In the genomic region with DNA sequence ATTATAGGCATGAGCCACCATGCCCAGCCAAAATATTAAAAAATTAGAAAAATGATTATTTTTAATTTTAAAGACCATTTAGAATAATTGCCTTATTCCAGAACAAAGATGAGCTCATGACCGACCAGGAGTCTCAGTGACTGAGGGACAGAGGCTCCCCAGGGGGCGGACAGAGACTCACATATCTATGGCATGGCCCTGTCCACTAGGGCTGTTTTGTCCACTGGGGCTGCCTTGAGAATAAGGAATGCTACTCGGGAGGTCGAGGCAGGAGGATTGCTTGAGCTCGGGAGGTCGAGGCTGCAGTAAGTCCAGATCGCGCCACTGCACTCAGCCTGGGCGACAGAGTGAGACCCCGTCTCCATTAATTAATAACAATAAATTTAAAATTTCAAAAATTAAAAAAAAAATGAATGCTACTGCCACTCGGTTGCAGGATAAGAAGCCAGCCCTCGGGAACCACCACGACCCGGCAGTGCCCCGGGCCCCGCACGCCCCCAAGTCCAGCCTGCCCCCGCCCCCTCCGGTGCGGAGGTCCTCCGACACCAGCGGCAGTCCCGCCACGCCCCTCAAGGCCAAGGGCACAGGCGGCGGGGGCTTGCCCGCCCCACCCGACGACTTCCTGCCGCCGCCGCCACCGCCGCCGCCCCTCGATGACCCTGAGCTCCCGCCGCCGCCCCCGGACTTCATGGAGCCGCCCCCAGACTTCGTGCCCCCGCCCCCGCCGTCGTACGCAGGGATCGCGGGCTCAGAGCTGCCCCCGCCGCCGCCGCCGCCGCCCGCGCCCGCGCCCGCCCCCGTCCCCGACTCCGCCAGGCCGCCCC, we compare ENCODE assay signal across 13 cellular contexts.
DNase-seq lines count a peak whose midpoint lies in the region; ATAC-seq and TF ChIP-seq lines count a peak whose summit lies in the region.
"Had no signal": no experiment of that assay in that cellular context is flagged by ENCODE, and none has a peak within 500 bp of the region (broad histone marks: within the 10 kb centered on the region; RNA-seq: fewer than 3 reads in every experiment).

No MANE protein-coding gene starts in this region.

- peak overlapping the region; percentile 71 for H3K56ac ChIP-seq in mesendoderm (ENCODE audit: low read length)

- H3K9ac ChIP-seq in endocrine pancreas (ENCODE audit: control insufficient read depth, insufficient read depth, low read length), result no peak overlapping the region
- H3K9ac ChIP-seq in mesendoderm (ENCODE audit: low read length), result peak overlapping the region; percentile 68
- H3K9ac ChIP-seq: BLaER1 had no signal

- H3K4me1 ChIP-seq in endocrine pancreas (ENCODE audit: control insufficient read depth, insufficient read depth, low read length), result no peaks in the 10 kb centered on the region
- H3K4me1 ChIP-seq in mesendoderm (ENCODE audit: control insufficient read depth, low read depth, low read length), result no peaks in the 10 kb centered on the region
- no peaks in the 10 kb centered on the region for H3K4me1 ChIP-seq in upper lobe of right lung
- H3K4me1 ChIP-seq: BLaER1 had no signal

- no peak overlapping the region for H3K23ac ChIP-seq in mesendoderm (ENCODE audit: low read length)

- no peak overlapping the region for H3K4ac ChIP-seq in mesendoderm (ENCODE audit: low read depth, low read length)

- no peak overlapping the region for H3K4me2 ChIP-seq in mesendoderm (ENCODE audit: low read length)
- H3K4me2 ChIP-seq: BLaER1 had no signal

- H4K8ac ChIP-seq in mesendoderm (ENCODE audit: low read depth, low read length), result peak overlapping the region; percentile 42

- no peaks in the 10 kb centered on the region for H3K27me3 ChIP-seq in endocrine pancreas (ENCODE audit: control insufficient read depth, insufficient read depth, low read length)
- H3K27me3 ChIP-seq in mesendoderm (ENCODE audit: insufficient read depth, low read length, poor library complexity), result no peaks in the 10 kb centered on the region
- H3K27me3 ChIP-seq in upper lobe of right lung, result no peaks in the 10 kb centered on the region
- H3K27me3 ChIP-seq: BLaER1, neutrophil had no signal

- H3K36me3 ChIP-seq in endocrine pancreas (ENCODE audit: control insufficient read depth, insufficient read depth, low read length) (no peaks in the 10 kb centered on the region), mesendoderm (ENCODE audit: control insufficient read depth, insufficient read depth, low read length) (no peaks in the 10 kb centered on the region), upper lobe of right lung (peaks cover 31% of the 10 kb centered on the region)

- intact Hi-C loops in upper lobe of right lung (cut with DNase I), result no loop called here

- no peaks in the 10 kb centered on the region for H3K79me1 ChIP-seq in mesendoderm (ENCODE audit: low read length)

- WGBS in mesendoderm (ENCODE audit: extremely low coverage, insufficient coverage, low lambda C conversion rate), result no CpG with 5 or more reads among the region's 64 CpGs

- peak; percentile 30 for ATAC-seq in upper lobe of right lung
- ATAC-seq in HG03354 (IDR thresholded peaks at IDR 0.05; ENCODE audit: poor library complexity, severe bottlenecking, unreplicated experiment), result no peak

- H4K5ac ChIP-seq in mesendoderm (ENCODE audit: low read length), result no peak overlapping the region

- H2BK5ac ChIP-seq in mesendoderm (ENCODE audit: low read length), result no peak overlapping the region

- no peak overlapping the region for H2BK120ac ChIP-seq in mesendoderm (ENCODE audit: low read depth, low read length)

- peak overlapping the region; percentile 18 for H3K4me3 ChIP-seq in endocrine pancreas (ENCODE audit: control insufficient read depth, insufficient read depth, low read length)
- H3K4me3 ChIP-seq in mesendoderm (ENCODE audit: low read length), result no peak overlapping the region
- H3K4me3 ChIP-seq in upper lobe of right lung, result peak overlapping the region; percentile 30
- H3K4me3 ChIP-seq: BLaER1 had no signal

- DNase-seq in activated gamma-delta T cell (lab: John Stamatoyannopoulos, UW) (peak; percentile 13), activated gamma-delta T cell treated with Interleukin-2 at 50 U/mL for 16 hours (no peak), mesendoderm (peak; percentile 61), upper lobe of right lung (no peak), hippocampal formation (lab: John Stamatoyannopoulos, UW) (no peak)
- DNase-seq in stimulated activated naive CD4-positive, alpha-beta T cell (lab: John Stamatoyannopoulos, UW), result no peak
- DNase-seq: activated effector memory CD4-positive, alpha-beta T cell treated with Interleukin-2 at 50 U/mL for 16 hours; HCEC 1CT; NCI-H510A treated with DMSO at 0.1 percent for 48 hours had no signal

- H2AK5ac ChIP-seq in mesendoderm (ENCODE audit: low read length), result no peak overlapping the region

- no peaks in the 10 kb centered on the region for H3K79me2 ChIP-seq in mesendoderm (ENCODE audit: control insufficient read depth, insufficient read depth, low read length)

- no peak for TF ChIP-seq CTCF in upper lobe of right lung (IDR thresholded peaks at IDR 0.05)

- H2BK15ac ChIP-seq in mesendoderm (replicated peaks; ENCODE audit: low read depth), result no peak overlapping the region

- no peaks in the 10 kb centered on the region for H3K9me3 ChIP-seq in endocrine pancreas (ENCODE audit: control insufficient read depth, low read length)
- H3K9me3 ChIP-seq in upper lobe of right lung, result no peaks in the 10 kb centered on the region
- H3K9me3 ChIP-seq: neutrophil had no signal

- peak overlapping the region; percentile 71 for H3K18ac ChIP-seq in mesendoderm (ENCODE audit: low read length)

- no peak overlapping the region for H3K27ac ChIP-seq in mesendoderm (ENCODE audit: low read depth, low read length)
- no peak overlapping the region for H3K27ac ChIP-seq in upper lobe of right lung
- H3K27ac ChIP-seq: BLaER1 had no signal

Comparison
In these comparisons a context has a peak if more than half of its experiments do, and no peak if none do; other contexts are left out.
1. DNase-seq: peak in activated gamma-delta T cell (single experiment) and mesendoderm (single experiment); none in activated gamma-delta T cell treated with Interleukin-2 at 50 U/mL for 16 hours (single experiment), upper lobe of right lung (single experiment), stimulated activated naive CD4-positive, alpha-beta T cell (0 of 6) and hippocampal formation (0 of 2).